8 cellular contexts compared by ENCODE assay signal in the genomic region with DNA sequence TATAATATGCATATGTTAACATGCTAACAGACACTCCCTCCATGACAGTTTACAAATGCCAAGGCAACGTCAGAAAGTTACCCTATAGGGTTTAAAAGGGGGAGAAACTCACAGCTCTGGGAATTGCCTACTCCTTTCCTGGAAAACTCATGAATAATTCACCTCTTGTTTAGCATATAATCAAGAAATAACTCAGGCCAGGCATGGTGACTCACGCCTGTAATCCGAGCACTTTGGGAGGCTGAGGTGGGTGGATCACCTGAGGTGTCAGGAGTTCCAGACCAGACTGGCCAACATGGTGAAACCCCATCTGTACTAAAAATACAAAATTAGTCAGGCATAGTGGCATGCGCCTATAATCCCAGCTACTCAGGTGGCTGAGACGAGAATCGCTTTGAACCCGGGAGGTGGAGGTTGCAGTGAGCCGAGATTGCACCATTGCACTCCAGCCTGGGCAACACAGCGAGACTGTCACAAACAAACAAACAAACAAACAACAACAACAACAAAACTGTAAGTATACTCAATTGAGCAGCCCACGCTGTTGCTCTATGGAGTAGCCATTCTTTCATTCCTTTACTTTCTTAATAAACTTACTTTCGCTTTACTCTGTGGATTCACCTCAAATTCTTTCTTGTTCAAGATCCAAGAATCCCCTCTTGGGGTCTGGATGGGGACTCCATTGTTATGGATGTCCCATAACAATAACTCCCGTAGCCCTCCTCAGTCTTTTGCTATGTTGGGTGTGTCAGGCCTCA. TPM values are rescaled to one million over a fixed set of nuclear protein-coding genes. Genes with fewer than 3 reads are reported as not detected.
DNase-seq lines count a peak whose midpoint lies in the region; ATAC-seq, FAIRE-seq and TF ChIP-seq lines count a peak whose summit lies in the region.
"Not testable (repeated sequence)": the region's sequence is repeated elsewhere in the genome, so short reads cannot be mapped to it uniquely, and the experiment has no call there.

No MANE protein-coding gene starts in this region.

- H3K36me3 Mint-ChIP-seq in H9 (ENCODE audit: insufficient read depth in 1 of 3, low read depth in 3 of 3), result peaks cover 14 to 30% (median 20%) of the 10 kb centered on the region in 3 experiments

- not testable (repeated sequence) for H4K91ac ChIP-seq in H9 (ENCODE audit: insufficient read length, low read depth, low read length)

- H2BK12ac ChIP-seq in H9 (ENCODE audit: insufficient read length, low read depth, low read length), result not testable (repeated sequence)

- not testable (repeated sequence) for H3K9me3 ChIP-seq in H9 (ENCODE audit: control insufficient read depth, low read depth, low read length)

- DNase-seq in H9, result not testable (repeated sequence)
- DNase-seq in RCC 7860 (ENCODE audit: low spot score), result peak; percentile 20
- peak; percentile 84 for DNase-seq in activated CD4-positive, alpha-beta T cell treated with anti-CD3 and anti-CD28 coated beads for 48 hours
- peak; percentile 33 for DNase-seq in activated T-helper 9 cell treated with anti-CD3 and anti-CD28 coated beads, Interleukin-2, amount 50 U/mL, for 16 hours (ENCODE audit: low read depth)
- peak; percentile 68 for DNase-seq in choroid plexus epithelial cell (ENCODE audit: low read depth)
- DNase-seq in left kidney (ENCODE audit: low read depth, low spot score), result peak; percentile 21
- DNase-seq in stimulated activated CD4-positive, alpha-beta T cell treated with anti-CD3 and anti-CD28 coated beads, Interleukin-15, amount 100 ng/mL, for 24 hours, result peak; percentile 79
- peak; percentile 61 for DNase-seq in stimulated activated naive CD8-positive, alpha-beta T cell treated with anti-CD3 and anti-CD28 coated beads, Interleukin-15, Interleukin-2, amounts not matched to agents 100 U/mL and 50 U/mL, for 24 hours

- not testable (repeated sequence) for H2BK120ac ChIP-seq in H9 (ENCODE audit: low read depth, low read length, poor library complexity, severe bottlenecking)

- H3K9me3 Mint-ChIP-seq in H9, result not testable (repeated sequence)

- H2BK20ac ChIP-seq in H9 (ENCODE audit: low read depth, low read length, poor library complexity, severe bottlenecking), result not testable (repeated sequence)

- not testable (repeated sequence) for H3K27ac ChIP-seq in H9 (ENCODE audit: insufficient read length, low read depth, low read length)

- H3K9ac ChIP-seq in H9 (ENCODE audit: extremely low read depth, insufficient read length, low read length), result not testable (repeated sequence)

- not testable (repeated sequence) for H2BK15ac ChIP-seq in H9 (ENCODE audit: low read depth, low read length)

- no CpG with 5 or more reads among the region's 12 CpGs for WGBS in H9 (ENCODE audit: extremely low coverage, insufficient read length, low lambda C conversion rate)

- H3K79me1 ChIP-seq in H9 (ENCODE audit: insufficient read depth, low read depth, low read length, poor library complexity, severe bottlenecking), result not testable (repeated sequence)

- FAIRE-seq in RCC 7860 (lab: Jason Lieb, UNC), result not testable (repeated sequence)

- not testable (repeated sequence) for H3K4ac ChIP-seq in H9 (ENCODE audit: low read depth, low read length)

- ATAC-seq in stimulated activated naive CD8-positive, alpha-beta T cell treated with anti-CD3 and anti-CD28 coated beads, Interleukin-15, Interleukin-2, amounts not matched to agents 100 U/mL and 50 U/mL, for 24 hours, result peak; percentile 79

- not testable (repeated sequence) for H4K8ac ChIP-seq in H9 (replicated peaks; ENCODE audit: insufficient read length, low read depth, low read length)

- not testable (repeated sequence) for H3K79me2 ChIP-seq in H9 (ENCODE audit: insufficient read depth, low read length)

- H2BK5ac ChIP-seq in H9 (ENCODE audit: insufficient read length, low read length), result not testable (repeated sequence)

- H2AFZ ChIP-seq in H9 (ENCODE audit: low read length), result not testable (repeated sequence)

- H3K4me1 ChIP-seq in H9 (ENCODE audit: insufficient read depth, low read length), result not testable (repeated sequence)

- H3K4me2 ChIP-seq in H9 (ENCODE audit: insufficient read depth, insufficient read length, low read length), result not testable (repeated sequence)

- H3K27me3 ChIP-seq in H9 (ENCODE audit: insufficient read depth, low read length), result not testable (repeated sequence)

- H3K4me3 Mint-ChIP-seq in H9, result not testable (repeated sequence)

- peak overlapping the region; percentile 25 to 74 (median 71); a peak in 5 of 7 replicates for H3K27ac Mint-ChIP-seq in H9

- not testable (repeated sequence) for H2AK5ac ChIP-seq in H9 (ENCODE audit: insufficient read length, low read length)

- H3K18ac ChIP-seq in H9 (ENCODE audit: insufficient read length, low read depth, low read length), result not testable (repeated sequence)

- H3K56ac ChIP-seq in H9 (ENCODE audit: insufficient read length, low read depth, low read length), result not testable (repeated sequence)

- not testable (repeated sequence) for H3K23ac ChIP-seq in H9 (ENCODE audit: insufficient read length, low read depth, low read length)

- not testable (repeated sequence) for H3K14ac ChIP-seq in H9 (ENCODE audit: insufficient read depth, low read length)

- not testable (repeated sequence) for H3T11ph ChIP-seq in H9 (ENCODE audit: low read length)

- H3K27me3 Mint-ChIP-seq in H9 (ENCODE audit: low read depth), result not testable (repeated sequence)

- H4K20me1 ChIP-seq in H9 (ENCODE audit: control insufficient read depth, insufficient read depth, insufficient read length), result not testable (repeated sequence)

- H3K4me1 Mint-ChIP-seq in H9, result peaks cover 27 to 31% of the 10 kb centered on the region in 2 experiments

- H4K5ac ChIP-seq in H9 (ENCODE audit: insufficient read length, low read depth, low read length), result not testable (repeated sequence)

- H3K23me2 ChIP-seq in H9 (ENCODE audit: insufficient read length, low read depth, low read length, poor library complexity, severe bottlenecking), result not testable (repeated sequence)

- not testable (repeated sequence) for H3K4me3 ChIP-seq in choroid plexus epithelial cell (ENCODE audit: low read depth, low read length)

- not testable (repeated sequence) for TF ChIP-seq CTCF in H9 (conservative IDR thresholded peaks at IDR 0.05); choroid plexus epithelial cell (conservative IDR thresholded peaks at IDR 0.05; ENCODE audit: low read depth, low read length)

RNA-seq across cellular contexts. Expression of a gene that starts 30.0 kb away (rescaled TPM):
- total RNA-seq in H9 (2021), result 495 and 500 TPM in 2 replicates
